ENCODE assay signal across 7 cellular contexts in the genomic region with DNA sequence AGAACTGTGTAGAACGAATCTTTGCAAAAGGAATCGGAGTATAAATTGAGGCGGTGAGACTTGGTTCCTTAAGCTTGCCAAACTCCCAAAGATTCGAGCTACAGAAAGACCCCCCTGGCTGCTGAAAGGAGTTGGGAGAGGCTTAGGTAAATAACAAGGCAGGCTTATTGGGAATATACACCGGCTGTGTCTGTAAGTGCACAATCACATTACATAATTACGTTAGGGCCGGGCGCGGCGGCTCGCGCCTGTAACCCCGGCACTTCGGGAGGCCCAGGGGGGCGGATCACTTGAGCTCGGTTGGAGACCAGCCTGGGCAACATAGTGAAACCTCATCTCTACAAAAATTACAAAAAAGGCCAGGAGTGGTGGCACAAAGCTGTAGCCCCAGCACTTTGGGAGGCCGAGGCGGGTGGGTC. TPM values are rescaled to one million over a fixed set of nuclear protein-coding genes. Genes with fewer than 3 reads are reported as not detected.
DNase-seq lines count a peak whose midpoint lies in the region; ATAC-seq and TF ChIP-seq lines count a peak whose summit lies in the region.

No MANE protein-coding gene starts in this region.

- H3K9ac ChIP-seq in H9 (ENCODE audit: extremely low read depth, insufficient read length, low read length): no peak overlapping the region

- H3K27me3 ChIP-seq in H9 (ENCODE audit: insufficient read depth, low read length): no peaks in the 10 kb centered on the region
- peaks cover 0 to 12% of the 10 kb centered on the region in 2 donors for H3K27me3 ChIP-seq in body of pancreas
- H3K27me3 ChIP-seq in right lobe of liver: no peaks in the 10 kb centered on the region
- peaks cover 9% of the 10 kb centered on the region for H3K27me3 ChIP-seq in upper lobe of right lung

- no peak overlapping the region for H3K4ac ChIP-seq in H9 (ENCODE audit: low read depth, low read length)

- ATAC-seq in body of pancreas (peak; percentile 59), right lobe of liver (no peak), upper lobe of right lung (peak; percentile 35), HG03135 (IDR thresholded peaks at IDR 0.05; ENCODE audit: unreplicated experiment) (no peak)

- DNase-seq in H9 (no peak), NCI-H510A (lab: John Stamatoyannopoulos, UW) (peak; percentile 42), body of pancreas (peak in 3 of 4 donors; percentile 31 to 55 (median 41)), right lobe of liver (no peak), upper lobe of right lung (peak; percentile 80)
- no peak for DNase-seq in stimulated activated CD4-positive, alpha-beta T cell treated with anti-CD3 and anti-CD28 coated beads, Interleukin-12 subunit alpha, Interleukin-12 subunit beta, amount 100 ng/mL, for 4 hours

- no peak overlapping the region for H2BK5ac ChIP-seq in H9 (ENCODE audit: insufficient read length, low read length)

- H3K79me1 ChIP-seq in H9 (ENCODE audit: insufficient read depth, low read depth, low read length, poor library complexity, severe bottlenecking): no peaks in the 10 kb centered on the region

- H3K14ac ChIP-seq in H9 (ENCODE audit: insufficient read depth, low read length): no peak overlapping the region

- H3K18ac ChIP-seq in H9 (ENCODE audit: insufficient read length, low read depth, low read length): no peak overlapping the region

- no peaks in the 10 kb centered on the region for H3K79me2 ChIP-seq in H9 (ENCODE audit: insufficient read depth, low read length)

- no peak overlapping the region for H2BK12ac ChIP-seq in H9 (ENCODE audit: insufficient read length, low read depth, low read length)

- no peaks in the 10 kb centered on the region for H4K20me1 ChIP-seq in H9 (ENCODE audit: control insufficient read depth, insufficient read depth, insufficient read length)

- H3T11ph ChIP-seq in H9 (ENCODE audit: low read length): no peak overlapping the region

- peaks cover 0 to 7% (median 2%) of the 10 kb centered on the region in 3 experiments; a peak in 4 of 7 replicates for H3K36me3 Mint-ChIP-seq in H9 (ENCODE audit: insufficient read depth in 1 of 3, low read depth in 3 of 3)

- no peak for TF ChIP-seq POLR2A in body of pancreas (IDR thresholded peaks at IDR 0.05)
- no peak for TF ChIP-seq POLR2A in right lobe of liver (IDR thresholded peaks at IDR 0.05)

- no peak overlapping the region for H2AFZ ChIP-seq in H9 (ENCODE audit: low read length)

- H4K91ac ChIP-seq in H9 (ENCODE audit: insufficient read length, low read depth, low read length): no peak overlapping the region

- peak overlapping the region in 1 of 2 donors; percentile 8 for H3K4me3 ChIP-seq in body of pancreas
- peak overlapping the region; percentile 12 to 46 (median 25) for H3K4me3 ChIP-seq in right lobe of liver
- H3K4me3 ChIP-seq in upper lobe of right lung: peak overlapping the region; percentile 51

- H3K27ac Mint-ChIP-seq in H9: no peak overlapping the region

- peaks cover 11% of the 10 kb centered on the region for H3K23me2 ChIP-seq in H9 (ENCODE audit: insufficient read length, low read depth, low read length, poor library complexity, severe bottlenecking)

- intact Hi-C loops in body of pancreas (cut with DNase I) (no loop called here), right lobe of liver (cut with DNase I) (no loop called here), upper lobe of right lung (cut with DNase I) (no loop called here)

- peaks cover 2% of the 10 kb centered on the region; the same call in 1 of the 2 replicates for H3K4me1 ChIP-seq in H9 (ENCODE audit: insufficient read depth, low read length)
- H3K4me1 ChIP-seq in body of pancreas: peaks cover 17% of the 10 kb centered on the region
- peaks cover 0 to 12% (median 6%) of the 10 kb centered on the region in 4 donors for H3K4me1 ChIP-seq in right lobe of liver
- H3K4me1 ChIP-seq in upper lobe of right lung: peaks cover 6% of the 10 kb centered on the region

- H3K9me3 Mint-ChIP-seq in H9: no peaks in the 10 kb centered on the region; a peak in 1 of 5 replicates

- H2AK5ac ChIP-seq in H9 (ENCODE audit: insufficient read length, low read length): no peak overlapping the region

- peaks cover 19 to 26% of the 10 kb centered on the region in 2 experiments for H3K4me1 Mint-ChIP-seq in H9

- H3K4me3 Mint-ChIP-seq in H9: peak overlapping the region; percentile 71 to 87

- no peak overlapping the region for H4K8ac ChIP-seq in H9 (replicated peaks; ENCODE audit: insufficient read length, low read depth, low read length)

- H3K9me3 ChIP-seq in H9 (ENCODE audit: control insufficient read depth, low read depth, low read length) (no peaks in the 10 kb centered on the region), body of pancreas (no peaks in the 10 kb centered on the region), right lobe of liver (no peaks in the 10 kb centered on the region), upper lobe of right lung (no peaks in the 10 kb centered on the region)

- peaks cover 15% of the 10 kb centered on the region for H3K27me3 Mint-ChIP-seq in H9 (ENCODE audit: low read depth)

- no peak overlapping the region for H2BK120ac ChIP-seq in H9 (ENCODE audit: low read depth, low read length, poor library complexity, severe bottlenecking)

- no peak overlapping the region for H2BK20ac ChIP-seq in H9 (ENCODE audit: low read depth, low read length, poor library complexity, severe bottlenecking)

- no peak overlapping the region for H2BK15ac ChIP-seq in H9 (ENCODE audit: low read depth, low read length)

- no peak overlapping the region for H3K56ac ChIP-seq in H9 (ENCODE audit: insufficient read length, low read depth, low read length)

- H3K23ac ChIP-seq in H9 (ENCODE audit: insufficient read length, low read depth, low read length): no peak overlapping the region

- H3K4me2 ChIP-seq in H9 (ENCODE audit: insufficient read depth, insufficient read length, low read length): peak overlapping the region; percentile 43

- WGBS in H9 (ENCODE audit: extremely low coverage, insufficient read length, low lambda C conversion rate): no CpG with 5 or more reads among the region's 18 CpGs
- 12 to 13% methylated on average over 14 to 18 of the region's 18 CpGs for WGBS in body of pancreas, 2 donors
- WGBS in right lobe of liver (ENCODE audit: insufficient coverage, low coverage, low lambda C conversion rate, missing lambda C conversion rate): 11% methylated on average over 14 of the region's 18 CpGs

- no peak overlapping the region for H3K27ac ChIP-seq in H9 (ENCODE audit: insufficient read length, low read depth, low read length)
- H3K27ac ChIP-seq in body of pancreas: peak overlapping the region; percentile 2 to 62 (median 54)
- no peak overlapping the region for H3K27ac ChIP-seq in right lobe of liver
- H3K27ac ChIP-seq in upper lobe of right lung: peak overlapping the region; percentile 65

- no peaks in the 10 kb centered on the region for H3K36me3 ChIP-seq in body of pancreas (replicated peaks in 1 of 2; ENCODE audit: insufficient read depth in 1 of 2, low read depth in 2 of 2)
- H3K36me3 ChIP-seq in right lobe of liver: no peaks in the 10 kb centered on the region
- H3K36me3 ChIP-seq in upper lobe of right lung: no peaks in the 10 kb centered on the region

- TF ChIP-seq CTCF in H9 (conservative IDR thresholded peaks at IDR 0.05) (no peak), body of pancreas (IDR thresholded peaks at IDR 0.05) (no peak), right lobe of liver (IDR thresholded peaks at IDR 0.05) (no peak), upper lobe of right lung (IDR thresholded peaks at IDR 0.05) (no peak)

- no peak overlapping the region for H4K5ac ChIP-seq in H9 (ENCODE audit: insufficient read length, low read depth, low read length)

RNA-seq across cellular contexts. Expression of a gene that starts 12.2 kb away (rescaled TPM):
- total RNA-seq in H9 (2021) (65.1 and 66.9 TPM in 2 replicates), body of pancreas (10 to 100 TPM; 31.3 to 37.6 TPM), right lobe of liver (10 to 100 TPM; 12.3 to 37.0 (median 17.2) TPM), upper lobe of right lung (28.0 TPM)

RNA-seq across cellular contexts. Expression of a gene that starts 16.6 kb away (rescaled TPM):
- 17.8 and 20.0 TPM in 2 replicates for total RNA-seq in H9 (2021)
- not detected for total RNA-seq in body of pancreas
- 1 to 10 TPM in 2 of 6 experiments, not detected in 4; 1.3 to 1.7 TPM for total RNA-seq in right lobe of liver
- 1.3 TPM for total RNA-seq in upper lobe of right lung

Comparison
In these comparisons a context has a peak if more than half of its experiments do, and no peak if none do; other contexts are left out.
1. DNase-seq: peak in NCI-H510A (single experiment), body of pancreas (3 of 4) and upper lobe of right lung (single experiment); none in H9 (single experiment), right lobe of liver (0 of 3) and stimulated activated CD4-positive, alpha-beta T cell treated with anti-CD3 and anti-CD28 coated beads, Interleukin-12 subunit alpha, Interleukin-12 subunit beta, amount 100 ng/mL, for 4 hours (single experiment).
2. H3K27ac ChIP-seq: peak in body of pancreas (4 of 4) and upper lobe of right lung (single experiment); none in H9 (single experiment) and right lobe of liver (0 of 3).
3. ATAC-seq: peak in body of pancreas (single experiment) and upper lobe of right lung (single experiment); none in right lobe of liver (0 of 4) and HG03135 (single experiment).